In the genomic region with DNA sequence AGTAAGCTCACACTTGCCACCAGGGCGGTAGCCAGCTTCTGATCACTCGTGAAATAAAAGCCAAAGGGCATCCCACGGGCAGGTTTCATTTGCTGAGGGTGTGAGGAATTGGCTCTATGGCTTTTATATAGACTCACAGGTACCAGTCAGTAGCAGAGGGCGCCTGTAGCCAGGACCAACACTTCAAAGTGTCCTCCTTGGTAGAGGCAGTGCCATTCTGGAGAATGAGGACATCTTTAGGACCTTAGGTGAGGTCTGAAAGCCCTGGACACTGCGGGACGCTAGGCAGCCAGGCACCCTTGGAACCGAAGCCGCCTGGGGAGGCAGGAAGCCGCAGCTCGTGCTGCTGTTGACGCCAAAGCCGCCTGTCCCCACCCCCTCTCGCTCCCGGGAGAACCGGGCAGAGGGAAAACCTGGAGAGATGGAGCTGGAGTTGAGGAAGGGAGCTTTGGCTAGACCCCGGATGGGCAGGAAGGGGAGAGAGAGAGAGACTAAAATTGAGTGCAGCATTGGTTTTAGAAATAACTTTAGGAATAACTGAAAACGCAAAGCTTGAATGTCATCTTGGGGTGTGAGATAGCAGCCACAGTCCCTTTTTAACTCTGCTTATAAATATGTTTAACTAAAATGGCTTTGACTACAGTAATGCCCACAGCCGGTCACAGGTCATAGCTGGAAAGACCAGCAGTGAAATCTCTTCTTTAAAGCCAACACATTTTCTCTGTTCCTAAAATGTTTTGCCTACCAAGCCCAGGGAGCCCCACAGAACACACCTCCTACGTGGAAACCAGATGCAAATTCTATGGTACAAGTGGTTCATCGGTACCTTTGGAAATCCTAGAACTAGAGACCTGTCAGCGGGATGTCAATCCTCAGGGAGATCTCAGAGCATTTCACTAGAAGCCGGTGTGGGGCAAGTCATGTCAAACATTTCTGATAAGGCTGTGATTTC, we compare ENCODE assay signal across 8 cellular contexts.
A peak's percentile ranks its signal among the peaks of the same experiment; 100 is the strongest.
DNase-seq lines count a peak whose midpoint lies in the region; ATAC-seq and TF ChIP-seq lines count a peak whose summit lies in the region.

No MANE protein-coding gene starts in this region.

- no peak overlapping the region for H3K27ac Mint-ChIP-seq in activated T-helper 1 cell treated with anti-CD3 and anti-CD28 coated beads, Interleukin-12 subunit alpha, Interleukin-12 subunit beta, Interleukin-2, Interleukin-4 antibody, amounts not matched to agents 30 ng/mL and 10 ng/mL and 1 ng/mL, durations not matched to agents 14 hours and 24 hours and 36 hours

- TF ChIP-seq POLR2A in ovary (IDR thresholded peaks at IDR 0.05) = no peak

- DNase-seq in activated CD4-positive, alpha-beta T cell treated with anti-CD3 and anti-CD28 coated beads for 48 hours = peak; percentile 49
- no peak for DNase-seq in activated CD4-positive, alpha-beta T cell treated with anti-CD3 and anti-CD28 coated beads, Interleukin-2, amount 50 U/mL, for 1 hour
- DNase-seq in NCI-H524 treated with DMSO at 0.1 percent for 48 hours (lab: John Stamatoyannopoulos, UW) (peak; percentile 54), amygdala (lab: John Stamatoyannopoulos, UW) (peak in 54 of 56 donors; percentile 7 to 84 (median 60)), left cardiac atrium (peak; percentile 84), ovary (peak; percentile 66 to 78 (median 75)), NCI-H1048 (lab: John Stamatoyannopoulos, UW) (no peak)
- no peak for DNase-seq in activated T-helper 1 cell treated with anti-CD3 and anti-CD28 coated beads, Interleukin-12 subunit alpha, Interleukin-12 subunit beta, Interleukin-2, Interleukin-4 antibody, amounts not matched to agents 30 ng/mL and 10 ng/mL and 1 ng/mL, durations not matched to agents 14 hours and 24 hours and 36 hours (ENCODE audit: low spot score)

- no peaks in the 10 kb centered on the region for H3K9me3 Mint-ChIP-seq in activated T-helper 1 cell treated with anti-CD3 and anti-CD28 coated beads, Interleukin-12 subunit alpha, Interleukin-12 subunit beta, Interleukin-2, Interleukin-4 antibody, amounts not matched to agents 30 ng/mL and 10 ng/mL and 1 ng/mL, durations not matched to agents 14 hours and 24 hours and 36 hours

- TF ChIP-seq EP300 in ovary (IDR thresholded peaks at IDR 0.05) = no peak

- intact Hi-C loops in left cardiac atrium (cut with DNase I) = loop anchor here in 1 of 2 donors (5.0 kb wide), 1 partner anchor 125 kb away; no protein-coding TSS in a partner anchor
- intact Hi-C loops in ovary (cut with DNase I) = no loop called here
- intact Hi-C loops in activated T-helper 1 cell treated with anti-CD3 and anti-CD28 coated beads, Interleukin-12 subunit alpha, Interleukin-12 subunit beta, Interleukin-2, Interleukin-4 antibody, amounts not matched to agents 30 ng/mL and 10 ng/mL and 1 ng/mL, durations not matched to agents 14 hours and 24 hours and 36 hours (cut with micrococcal nuclease) = no loop called here

- H3K4me3 ChIP-seq in ovary = peak overlapping the region; percentile 35

- peak overlapping the region in 1 of 2 donors; percentile 29 for H3K27ac ChIP-seq in ovary

- TF ChIP-seq CTCF in ovary (IDR thresholded peaks at IDR 0.05) = no peak

- H3K36me3 Mint-ChIP-seq in activated T-helper 1 cell treated with anti-CD3 and anti-CD28 coated beads, Interleukin-12 subunit alpha, Interleukin-12 subunit beta, Interleukin-2, Interleukin-4 antibody, amounts not matched to agents 30 ng/mL and 10 ng/mL and 1 ng/mL, durations not matched to agents 14 hours and 24 hours and 36 hours (ENCODE audit: low read depth) = no peaks in the 10 kb centered on the region

- peak; percentile 97 to 98 for ATAC-seq in left cardiac atrium

- H3K4me1 Mint-ChIP-seq in activated T-helper 1 cell treated with anti-CD3 and anti-CD28 coated beads, Interleukin-12 subunit alpha, Interleukin-12 subunit beta, Interleukin-2, Interleukin-4 antibody, amounts not matched to agents 30 ng/mL and 10 ng/mL and 1 ng/mL, durations not matched to agents 14 hours and 24 hours and 36 hours (ENCODE audit: low read depth) = peaks cover 10% of the 10 kb centered on the region

- no peak overlapping the region for H3K4me3 Mint-ChIP-seq in activated T-helper 1 cell treated with anti-CD3 and anti-CD28 coated beads, Interleukin-12 subunit alpha, Interleukin-12 subunit beta, Interleukin-2, Interleukin-4 antibody, amounts not matched to agents 30 ng/mL and 10 ng/mL and 1 ng/mL, durations not matched to agents 14 hours and 24 hours and 36 hours

- no peaks in the 10 kb centered on the region for H3K27me3 ChIP-seq in ovary

- no peaks in the 10 kb centered on the region for H3K36me3 ChIP-seq in ovary

- H3K27me3 Mint-ChIP-seq in activated T-helper 1 cell treated with anti-CD3 and anti-CD28 coated beads, Interleukin-12 subunit alpha, Interleukin-12 subunit beta, Interleukin-2, Interleukin-4 antibody, amounts not matched to agents 30 ng/mL and 10 ng/mL and 1 ng/mL, durations not matched to agents 14 hours and 24 hours and 36 hours (ENCODE audit: insufficient read depth) = peaks cover 35% of the 10 kb centered on the region

- no peaks in the 10 kb centered on the region for H3K9me3 ChIP-seq in ovary

- H3K4me1 ChIP-seq in ovary (ENCODE audit: insufficient read depth) = no peaks in the 10 kb centered on the region

- WGBS in ovary, 3 donors = 11 to 17% (median 12%) methylated on average over 22 of the region's 22 CpGs

Comparison
In these comparisons a context has a peak if more than half of its experiments do, and no peak if none do; other contexts are left out.
1. DNase-seq: peak in activated CD4-positive, alpha-beta T cell treated with anti-CD3 and anti-CD28 coated beads for 48 hours (single experiment), NCI-H524 treated with DMSO at 0.1 percent for 48 hours (single experiment), amygdala (54 of 56), left cardiac atrium (single experiment) and ovary (5 of 5); none in activated CD4-positive, alpha-beta T cell treated with anti-CD3 and anti-CD28 coated beads, Interleukin-2, amount 50 U/mL, for 1 hour (single experiment), activated T-helper 1 cell treated with anti-CD3 and anti-CD28 coated beads, Interleukin-12 subunit alpha, Interleukin-12 subunit beta, Interleukin-2, Interleukin-4 antibody, amounts not matched to agents 30 ng/mL and 10 ng/mL and 1 ng/mL, durations not matched to agents 14 hours and 24 hours and 36 hours (single experiment) and NCI-H1048 (single experiment).